Comparison of ENCODE assay signal across 8 cellular contexts in genomic region chr7:56063500-56063881, GRCh38. TPM values are rescaled to one million over a fixed set of nuclear protein-coding genes. Genes with fewer than 3 reads are reported as not detected.
A peak's percentile ranks its signal among the peaks of the same experiment; 100 is the strongest.
DNase-seq lines count a peak whose midpoint lies in the region; ATAC-seq and TF ChIP-seq lines count a peak whose summit lies in the region.

No MANE protein-coding gene starts in this region.

- peak overlapping the region; percentile 88 to 97 (median 97) for H3K4me3 ChIP-seq in right lobe of liver
- H3K4me3 ChIP-seq in thoracic aorta: peak overlapping the region; percentile 96
- H3K4me3 ChIP-seq in mucosa of descending colon: no peak overlapping the region

- CTCF ChIA-PET in activated CD8-positive, alpha-beta memory T cell treated with anti-CD3 and anti-CD28 coated beads, Interleukin-2, amount 10 ng/mL, durations not matched to agents 7 days and 5 days (lab: Charles Lee): interaction anchor here (1.7 to 4.2 kb wide), 4 partner anchors 11 to 99 kb away, joined by 6 to 20 read pairs (median 10); partner anchors contain the start of genes CCT6A, NIPSNAP2 and PSPH

- no peak for ATAC-seq in activated CD8-positive, alpha-beta memory T cell treated with anti-CD3 and anti-CD28 coated beads, Interleukin-2, amount 10 ng/mL, durations not matched to agents 7 days and 5 days
- ATAC-seq in activated naive CD4-positive, alpha-beta T cell treated with anti-CD3 and anti-CD28 coated beads, Interleukin-2, amount 50 U/mL, for 72 hours: no peak
- no peak for ATAC-seq in right lobe of liver
- no peak for ATAC-seq in thoracic aorta (ENCODE audit: insufficient number of reproducible peaks, low FRiP score, low read depth)
- ATAC-seq in mucosa of descending colon: no peak
- ATAC-seq in GM18520 (IDR thresholded peaks at IDR 0.05; ENCODE audit: unreplicated experiment): no peak

- no peaks in the 10 kb centered on the region for H3K27me3 Mint-ChIP-seq in activated CD8-positive, alpha-beta memory T cell treated with anti-CD3 and anti-CD28 coated beads, Interleukin-2, amount 10 ng/mL, durations not matched to agents 7 days and 5 days

- no peak for TF ChIP-seq POLR2A in right lobe of liver (IDR thresholded peaks at IDR 0.05)

- H3K9me3 ChIP-seq in right lobe of liver: no peaks in the 10 kb centered on the region
- H3K9me3 ChIP-seq in thoracic aorta: no peaks in the 10 kb centered on the region
- no peaks in the 10 kb centered on the region for H3K9me3 ChIP-seq in mucosa of descending colon

- TF ChIP-seq CTCF in right lobe of liver (IDR thresholded peaks at IDR 0.05) (no peak), thoracic aorta (IDR thresholded peaks at IDR 0.05) (no peak), mucosa of descending colon (IDR thresholded peaks at IDR 0.05) (no peak)

- H3K27ac Mint-ChIP-seq in activated CD8-positive, alpha-beta memory T cell treated with anti-CD3 and anti-CD28 coated beads, Interleukin-2, amount 10 ng/mL, durations not matched to agents 7 days and 5 days: peak overlapping the region; percentile 92
- H3K27ac Mint-ChIP-seq in activated naive CD4-positive, alpha-beta T cell treated with anti-CD3 and anti-CD28 coated beads, Interleukin-2, amount 50 U/mL, for 72 hours: peak overlapping the region; percentile 86 to 94

- WGBS in right lobe of liver (ENCODE audit: insufficient coverage, low coverage, low lambda C conversion rate, missing lambda C conversion rate): 57% methylated on average over 7 of the region's 7 CpGs

- no peak for DNase-seq in activated CD8-positive, alpha-beta memory T cell treated with anti-CD3 and anti-CD28 coated beads, Interleukin-2, amount 10 ng/mL, durations not matched to agents 7 days and 5 days
- DNase-seq in activated CD8-positive, alpha-beta memory T cell treated with anti-CD3 and anti-CD28 coated beads for 24 hours: no peak
- peak in 1 of 2 donors; percentile 13 for DNase-seq in activated naive CD4-positive, alpha-beta T cell treated with anti-CD3 and anti-CD28 coated beads, Interleukin-2, amount 50 U/mL, for 72 hours (ENCODE audit: low spot score in 2 of 2)
- DNase-seq in right lobe of liver (peak in 1 of 3 donors; percentile 7), thoracic aorta (ENCODE audit: low spot score) (no peak), mucosa of descending colon (no peak), C1 segment of cervical spinal cord (lab: John Stamatoyannopoulos, UW) (no peak)

- H3K9me3 Mint-ChIP-seq in activated CD8-positive, alpha-beta memory T cell treated with anti-CD3 and anti-CD28 coated beads, Interleukin-2, amount 10 ng/mL, durations not matched to agents 7 days and 5 days (ENCODE audit: low read depth): no peaks in the 10 kb centered on the region
- no peaks in the 10 kb centered on the region for H3K9me3 Mint-ChIP-seq in activated naive CD4-positive, alpha-beta T cell treated with anti-CD3 and anti-CD28 coated beads, Interleukin-2, amount 50 U/mL, for 72 hours

- peaks cover 5 to 51% (median 25%) of the 10 kb centered on the region in 4 donors for H3K36me3 ChIP-seq in right lobe of liver
- peaks cover 22% of the 10 kb centered on the region for H3K36me3 ChIP-seq in thoracic aorta
- H3K36me3 ChIP-seq in mucosa of descending colon (ENCODE audit: low read depth): no peaks in the 10 kb centered on the region

- H3K4me3 Mint-ChIP-seq in activated CD8-positive, alpha-beta memory T cell treated with anti-CD3 and anti-CD28 coated beads, Interleukin-2, amount 10 ng/mL, durations not matched to agents 7 days and 5 days: peak overlapping the region; percentile 89

- H3K27ac ChIP-seq in right lobe of liver: peak overlapping the region; percentile 90 to 92 (median 92)
- H3K27ac ChIP-seq in thoracic aorta: peak overlapping the region; percentile 90 to 92

- peaks cover 0 to 19% (median 0%) of the 10 kb centered on the region in 4 donors for H3K4me1 ChIP-seq in right lobe of liver
- H3K4me1 ChIP-seq in thoracic aorta (ENCODE audit: control insufficient read depth in 1 of 2, low read depth in 2 of 2): peaks cover 8 to 21% of the 10 kb centered on the region in 2 donors
- H3K4me1 ChIP-seq in mucosa of descending colon (ENCODE audit: low read depth): peaks cover 5% of the 10 kb centered on the region

- H3K27me3 ChIP-seq in right lobe of liver (no peaks in the 10 kb centered on the region), thoracic aorta (replicated peaks; ENCODE audit: insufficient read depth) (no peaks in the 10 kb centered on the region)

- intact Hi-C loops in right lobe of liver (cut with DNase I) (no loop called here), mucosa of descending colon (cut with DNase I, micrococcal nuclease) (no loop called here)

- peaks cover 50% of the 10 kb centered on the region for H3K36me3 Mint-ChIP-seq in activated CD8-positive, alpha-beta memory T cell treated with anti-CD3 and anti-CD28 coated beads, Interleukin-2, amount 10 ng/mL, durations not matched to agents 7 days and 5 days
- H3K36me3 Mint-ChIP-seq in activated naive CD4-positive, alpha-beta T cell treated with anti-CD3 and anti-CD28 coated beads, Interleukin-2, amount 50 U/mL, for 72 hours: peaks cover 23 to 39% of the 10 kb centered on the region in 2 donors

- peaks cover 45% of the 10 kb centered on the region for H3K4me1 Mint-ChIP-seq in activated CD8-positive, alpha-beta memory T cell treated with anti-CD3 and anti-CD28 coated beads, Interleukin-2, amount 10 ng/mL, durations not matched to agents 7 days and 5 days

RNA-seq across cellular contexts. Expression of gene SUMF2, which starts 0.6 kb away (rescaled TPM):
- 100 to 1,000 TPM; 115 to 145 TPM for total RNA-seq in activated CD8-positive, alpha-beta memory T cell treated with anti-CD3 and anti-CD28 coated beads, Interleukin-2, amount 10 ng/mL, durations not matched to agents 7 days and 5 days
- 100 to 1,000 TPM; 106 to 107 TPM for total RNA-seq in activated naive CD4-positive, alpha-beta T cell treated with anti-CD3 and anti-CD28 coated beads, Interleukin-2, amount 50 U/mL, for 72 hours
- total RNA-seq in right lobe of liver: 10 to 100 TPM; 76.9 to 92.4 (median 86.5) TPM
- 100 to 1,000 TPM; 102 to 151 TPM for total RNA-seq in thoracic aorta
- total RNA-seq in mucosa of descending colon: 100 to 1,000 TPM in 2 of 3 donors, 10 to 100 TPM in 1; 91.6 to 122 (median 101) TPM

RNA-seq across cellular contexts. Expression of gene CCT6A, which starts 11.9 kb away (rescaled TPM):
- total RNA-seq in activated CD8-positive, alpha-beta memory T cell treated with anti-CD3 and anti-CD28 coated beads, Interleukin-2, amount 10 ng/mL, durations not matched to agents 7 days and 5 days: 100 to 1,000 TPM; 120 to 181 TPM
- total RNA-seq in activated naive CD4-positive, alpha-beta T cell treated with anti-CD3 and anti-CD28 coated beads, Interleukin-2, amount 50 U/mL, for 72 hours: 100 to 1,000 TPM; 173 to 236 TPM
- total RNA-seq in right lobe of liver (10 to 100 TPM; 24.5 to 88.7 (median 45.6) TPM), thoracic aorta (10 to 100 TPM; 41.8 to 96.9 TPM), mucosa of descending colon (10 to 100 TPM; 62.7 to 92.1 (median 83.4) TPM)

RNA-seq across cellular contexts. Expression of gene PSPH, which starts 12.2 kb away (rescaled TPM):
- 10 to 100 TPM; 12.4 to 22.2 TPM for total RNA-seq in activated CD8-positive, alpha-beta memory T cell treated with anti-CD3 and anti-CD28 coated beads, Interleukin-2, amount 10 ng/mL, durations not matched to agents 7 days and 5 days
- total RNA-seq in activated naive CD4-positive, alpha-beta T cell treated with anti-CD3 and anti-CD28 coated beads, Interleukin-2, amount 50 U/mL, for 72 hours: 10 to 100 TPM in 1 of 2 donors, 1 to 10 TPM in 1; 7.7 to 21.1 TPM
- 10 to 100 TPM in 3 of 6 experiments, 1 to 10 TPM in 3; 5.3 to 32.2 (median 9.7) TPM for total RNA-seq in right lobe of liver
- 1 to 10 TPM; 5.1 to 5.8 TPM for total RNA-seq in thoracic aorta
- total RNA-seq in mucosa of descending colon: 10 to 100 TPM in 2 of 3 donors, 1 to 10 TPM in 1; 8.0 to 12.0 (median 11.4) TPM

RNA-seq across cellular contexts. Expression of gene PHKG1, which starts 29.3 kb away (rescaled TPM):
- total RNA-seq in activated CD8-positive, alpha-beta memory T cell treated with anti-CD3 and anti-CD28 coated beads, Interleukin-2, amount 10 ng/mL, durations not matched to agents 7 days and 5 days: 1 to 10 TPM; 1.8 to 2.5 TPM
- total RNA-seq in activated naive CD4-positive, alpha-beta T cell treated with anti-CD3 and anti-CD28 coated beads, Interleukin-2, amount 50 U/mL, for 72 hours: 1 to 10 TPM; 4.1 to 9.4 TPM
- 1 to 10 TPM in 1 of 6 experiments, under 1 TPM in 4, not detected in 1; 0.12 to 1.6 (median 0.20) TPM for total RNA-seq in right lobe of liver
- total RNA-seq in thoracic aorta: 10 to 100 TPM in 1 of 2 donors, 1 to 10 TPM in 1; 6.0 to 10.9 TPM
- total RNA-seq in mucosa of descending colon: 10 to 100 TPM in 1 of 3 donors, 1 to 10 TPM in 1, under 1 TPM in 1; 0.58 to 11.6 (median 2.0) TPM

RNA-seq across cellular contexts. Expression of gene CHCHD2, which starts 42.8 kb away (rescaled TPM):
- 100 to 1,000 TPM; 454 to 534 TPM for total RNA-seq in activated CD8-positive, alpha-beta memory T cell treated with anti-CD3 and anti-CD28 coated beads, Interleukin-2, amount 10 ng/mL, durations not matched to agents 7 days and 5 days
- 100 to 1,000 TPM; 658 to 742 TPM for total RNA-seq in activated naive CD4-positive, alpha-beta T cell treated with anti-CD3 and anti-CD28 coated beads, Interleukin-2, amount 50 U/mL, for 72 hours
- total RNA-seq in right lobe of liver: 100 to 1,000 TPM; 148 to 277 (median 174) TPM
- 100 to 1,000 TPM; 220 to 311 TPM for total RNA-seq in thoracic aorta
- total RNA-seq in mucosa of descending colon: 100 to 1,000 TPM; 233 to 287 (median 282) TPM
